In genomic region chr1:11804666-11805453, GRCh38 we compare ENCODE assay signal across 1 cellular context.
A peak's percentile ranks its signal among the peaks of the same experiment; 100 is the strongest.
TF ChIP-seq lines count a peak whose summit lies in the region.

No MANE protein-coding gene starts in this region.

TF ChIP-seq in K562, 482 proteins besides CTCF, POLR2A, EP300 and RAD21 (continued from another document and continues in another):
- no peak for TF ChIP-seq GATAD2B (IDR thresholded peaks at IDR 0.05; ENCODE audit: borderline replicate concordance)
- no peak for TF ChIP-seq NR2C1 (IDR thresholded peaks at IDR 0.05)
- no peak for TF ChIP-seq NR2C1 (tag; IDR thresholded peaks at IDR 0.05)
- no peak for TF ChIP-seq ILF3 (IDR thresholded peaks at IDR 0.05; ENCODE audit: borderline replicate concordance)
- TF ChIP-seq CHD1 (IDR thresholded peaks at IDR 0.05; ENCODE audit: low read length), result peak; percentile 94
- no peak for TF ChIP-seq ZNF184 (CRISPR knock-in tag; IDR thresholded peaks at IDR 0.05)
- no peak for TF ChIP-seq BCOR (IDR thresholded peaks at IDR 0.05)
- TF ChIP-seq CBFA2T3 (IDR thresholded peaks at IDR 0.05), result no peak
- no peak for TF ChIP-seq DIDO1 (tag; IDR thresholded peaks at IDR 0.05; ENCODE audit: low read depth)
- no peak for TF ChIP-seq GTF3C2 (IDR thresholded peaks at IDR 0.05; ENCODE audit: borderline replicate concordance, extremely low read depth, insufficient read length)
- TF ChIP-seq PREB (CRISPR knock-in tag; IDR thresholded peaks at IDR 0.05), result no peak
- TF ChIP-seq HMGXB4 (CRISPR knock-in tag; IDR thresholded peaks at IDR 0.05), result no peak
- no peak for TF ChIP-seq ERF (CRISPR knock-in tag; IDR thresholded peaks at IDR 0.05)
- TF ChIP-seq SRF (CRISPR knock-in tag; IDR thresholded peaks at IDR 0.05), result no peak
- no peak; the same call in 1 of the 2 replicates for TF ChIP-seq TCF3 (CRISPR knock-in tag; IDR thresholded peaks at IDR 0.05)
- no peak for TF ChIP-seq ZKSCAN3 (CRISPR knock-in tag; IDR thresholded peaks at IDR 0.05)
- no peak for TF ChIP-seq ZNF140 (CRISPR knock-in tag; IDR thresholded peaks at IDR 0.05)
- TF ChIP-seq HMBOX1 (IDR thresholded peaks at IDR 0.05), result no peak; the same call in 1 of the 2 replicates
- 0 out of 2 replicates have a peak, but pooled peaks have one; percentile 6 for TF ChIP-seq ARID3B (CRISPR knock-in tag; IDR thresholded peaks at IDR 0.05; ENCODE audit: borderline replicate concordance)
- no peak for TF ChIP-seq USF2 (CRISPR knock-in tag; IDR thresholded peaks at IDR 0.05)
- TF ChIP-seq ZNF644 (tag; IDR thresholded peaks at IDR 0.05; ENCODE audit: low read depth), result 0 out of 2 replicates have a peak, but pooled peaks have one; percentile 13
- no peak for TF ChIP-seq MCM3 (IDR thresholded peaks at IDR 0.05)
- no peak for TF ChIP-seq ZNF408 (CRISPR knock-in tag; IDR thresholded peaks at IDR 0.05; ENCODE audit: low read depth)
- no peak for TF ChIP-seq CREB1 (IDR thresholded peaks at IDR 0.05)
- TF ChIP-seq CREB1 (CRISPR knock-in tag; IDR thresholded peaks at IDR 0.05), result no peak
- no peak for TF ChIP-seq DACH1 (IDR thresholded peaks at IDR 0.05; ENCODE audit: partially characterized antibody)
- TF ChIP-seq CUX1 (CRISPR knock-in tag; IDR thresholded peaks at IDR 0.05), result no peak
- TF ChIP-seq ZFPM2 (CRISPR knock-in tag; IDR thresholded peaks at IDR 0.05), result no peak
- no peak for TF ChIP-seq E2F6 (IDR thresholded peaks at IDR 0.05; ENCODE audit: borderline replicate concordance in 1 of 2, extremely low read depth in 1 of 2, insufficient read depth in 1 of 2, insufficient read length in 1 of 2, low read depth in 1 of 2, low read length in 1 of 2, poor library complexity in 1 of 2, severe bottlenecking in 1 of 2)
- TF ChIP-seq FOXK1 (CRISPR knock-in tag; IDR thresholded peaks at IDR 0.05; ENCODE audit: borderline replicate concordance), result no peak
- no peak for TF ChIP-seq NBN (IDR thresholded peaks at IDR 0.05; ENCODE audit: low read depth)
- TF ChIP-seq VEZF1 (CRISPR knock-in tag; IDR thresholded peaks at IDR 0.05), result no peak
- TF ChIP-seq ZNF75A (CRISPR knock-in tag; IDR thresholded peaks at IDR 0.05), result no peak
- TF ChIP-seq GTF2B (IDR thresholded peaks at IDR 0.05; ENCODE audit: extremely low read depth, insufficient read length), result no peak
- no peak for TF ChIP-seq RUNX1 (IDR thresholded peaks at IDR 0.05; ENCODE audit: low read depth)
- peak; percentile 32 to 49 for TF ChIP-seq AFF1 (IDR thresholded peaks at IDR 0.05; ENCODE audit: low read depth in 1 of 2, partially characterized antibody in 2 of 2)
